In genomic region chr22:27918351-27919221, GRCh38 we compare ENCODE assay signal across 1 cellular context.
TF ChIP-seq lines count a peak whose summit lies in the region.

No MANE protein-coding gene starts in this region.

TF ChIP-seq in HepG2, 621 proteins besides CTCF, POLR2A, EP300 and RAD21 (continued from another document):
- TF ChIP-seq ZMAT5 (CRISPR knock-in tag; IDR thresholded peaks at IDR 0.05; ENCODE audit: borderline replicate concordance, low read depth) (no peak), POLR2G (IDR thresholded peaks at IDR 0.05; ENCODE audit: low read depth, low read length) (peak; percentile 71; the same call in 1 of the 2 replicates), PHB2 (IDR thresholded peaks at IDR 0.05; ENCODE audit: partially characterized antibody) (no peak), ARNT (IDR thresholded peaks at IDR 0.05) (no peak), ATRX (CRISPR knock-in tag; IDR thresholded peaks at IDR 0.05; ENCODE audit: borderline replicate concordance) (no peak), ASH2L (IDR thresholded peaks at IDR 0.05; ENCODE audit: insufficient read length, low read depth, low read length) (peak; percentile 67), ZNF780A (CRISPR knock-in tag; IDR thresholded peaks at IDR 0.05) (no peak), ZNF160 (CRISPR knock-in tag; IDR thresholded peaks at IDR 0.05) (no peak), HOXA3 (CRISPR knock-in tag; IDR thresholded peaks at IDR 0.05) (peak; percentile 6; the same call in 1 of the 2 replicates), MED1 (CRISPR knock-in tag; IDR thresholded peaks at IDR 0.05) (no peak; the same call in 1 of the 2 replicates), HNF4G (IDR thresholded peaks at IDR 0.05; ENCODE audit: borderline replicate concordance, low read depth, low read length) (no peak), HNF4G (CRISPR knock-in tag; IDR thresholded peaks at IDR 0.05; ENCODE audit: borderline replicate concordance, low read depth) (no peak), MYC (CRISPR knock-in tag; IDR thresholded peaks at IDR 0.05; ENCODE audit: borderline replicate concordance) (peak; percentile 13), ZNF777 (CRISPR knock-in tag; IDR thresholded peaks at IDR 0.05) (peak; percentile 5; the same call in 1 of the 2 replicates), ZNF589 (CRISPR knock-in tag; conservative IDR thresholded peaks at IDR 0.05) (no peak), ZNF784 (CRISPR knock-in tag; IDR thresholded peaks at IDR 0.05; ENCODE audit: borderline replicate concordance) (no peak), ZNF251 (CRISPR knock-in tag; IDR thresholded peaks at IDR 0.05) (0 out of 2 replicates have a peak, but pooled peaks have one; percentile 76), RFXAP (CRISPR knock-in tag; IDR thresholded peaks at IDR 0.05; ENCODE audit: borderline replicate concordance) (0 out of 2 replicates have a peak, but pooled peaks have one; percentile 11), SRY (CRISPR knock-in tag; IDR thresholded peaks at IDR 0.05) (0 out of 2 replicates have a peak, but pooled peaks have one; percentile 30)
TF ChIP-seq in HepG2: peak in this region for 40.
